Comparison of ENCODE assay signal across 2 cellular contexts in genomic region chrX:103608305-103608963, GRCh38.
TF ChIP-seq lines count a peak whose summit lies in the region.

No MANE protein-coding gene starts in this region.

TF ChIP-seq in endothelial cell of umbilical vein, 7 proteins besides CTCF, POLR2A, EP300 and RAD21:
- TF ChIP-seq MAX (IDR thresholded peaks at IDR 0.05; ENCODE audit: insufficient read depth, insufficient read length) (no peak), POLR2AphosphoS5 (IDR thresholded peaks at IDR 0.05; ENCODE audit: insufficient read depth, low read depth, low read length) (no peak), JUN (IDR thresholded peaks at IDR 0.05; ENCODE audit: borderline replicate concordance, insufficient read depth, insufficient read length, low read depth) (no peak), MYC (IDR thresholded peaks at IDR 0.05; ENCODE audit: low read depth, low read length) (no peak), FOS (IDR thresholded peaks at IDR 0.05; ENCODE audit: borderline replicate concordance, insufficient read depth, low read length) (no peak), GATA2 (IDR thresholded peaks at IDR 0.05; ENCODE audit: insufficient read depth, insufficient read length, low read depth, low read length) (no peak), EZH2 (IDR thresholded peaks at IDR 0.05; ENCODE audit: borderline replicate concordance, low read depth, low read length, severe bottlenecking) (no peak)
TF ChIP-seq in endothelial cell of umbilical vein: peak in this region for 0.

TF ChIP-seq in neural cell, 6 proteins besides CTCF, POLR2A, EP300 and RAD21:
- TF ChIP-seq POLR2AphosphoS5 (IDR thresholded peaks at IDR 0.05) (no peak), REST (IDR thresholded peaks at IDR 0.05; ENCODE audit: borderline replicate concordance) (peak; percentile 40)
